ENCODE assay signal across 8 cellular contexts in the genomic region with DNA sequence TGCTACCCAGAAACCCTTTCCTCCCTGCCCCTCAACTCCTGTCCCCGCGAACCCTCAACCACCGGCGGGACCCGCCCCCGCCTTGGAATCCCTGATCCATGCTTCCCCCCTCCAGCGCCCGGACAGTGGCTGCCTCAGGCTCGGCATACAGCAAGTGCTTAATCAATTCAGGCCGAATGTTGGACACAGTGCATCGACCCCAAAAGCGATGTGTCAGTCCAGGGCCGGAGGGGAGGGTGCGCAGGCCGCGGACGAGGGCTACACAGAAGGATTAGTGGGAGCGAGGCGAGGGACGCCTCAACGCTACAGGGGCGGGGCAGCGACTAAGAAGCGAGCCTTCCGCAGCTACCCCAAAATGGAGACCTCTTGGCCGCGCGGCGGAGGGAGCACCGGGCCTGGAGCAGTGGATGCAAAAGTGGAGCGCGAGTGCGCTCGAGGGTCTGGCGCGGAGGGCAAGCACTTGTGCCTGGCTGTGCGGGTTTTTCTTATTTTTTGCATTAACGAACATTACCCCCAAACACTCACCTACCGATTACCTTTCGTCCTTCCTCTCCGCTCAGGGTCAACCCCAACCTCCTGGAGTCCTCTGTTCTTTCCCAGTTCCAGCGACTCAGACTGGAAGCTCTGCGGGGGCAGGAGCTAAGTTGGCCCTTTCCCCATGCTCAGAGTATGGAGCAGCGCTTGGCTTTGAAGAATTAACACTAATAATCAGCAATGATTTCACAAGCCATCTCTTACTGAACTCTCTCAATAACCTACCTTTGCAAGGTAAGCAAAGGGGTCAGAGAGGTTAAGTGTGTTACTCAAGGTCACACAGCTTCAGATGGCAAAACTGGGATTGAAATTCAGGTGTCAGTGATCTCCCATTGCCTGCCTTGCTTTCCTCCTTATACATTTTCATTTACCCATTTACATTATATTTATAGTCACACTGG. TPM values are rescaled to one million over a fixed set of nuclear protein-coding genes. Genes with fewer than 3 reads are reported as not detected.
DNase-seq lines count a peak whose midpoint lies in the region; ATAC-seq and TF ChIP-seq lines count a peak whose summit lies in the region.

No MANE protein-coding gene starts in this region.

- H3K4me3 ChIP-seq in gastroesophageal sphincter (peak overlapping the region; percentile 67 to 97), urinary bladder (ENCODE audit: low read depth, low read length) (peak overlapping the region; percentile 64)

- H3K4me1 Mint-ChIP-seq in activated naive CD4-positive, alpha-beta T cell treated with anti-CD3 and anti-CD28 coated beads, Interleukin-2, amount 10 ng/mL, durations not matched to agents 7 days and 5 days, result peaks cover 51% of the 10 kb centered on the region

- CTCF ChIA-PET in activated naive CD4-positive, alpha-beta T cell treated with anti-CD3 and anti-CD28 coated beads, Interleukin-2, amount 10 ng/mL, durations not matched to agents 7 days and 5 days (lab: Charles Lee), result interaction anchor here (11.0 kb wide), 1 partner anchor 27 kb away, joined by 106 read pairs; a partner anchor contains a TSS

- H3K9me3 ChIP-seq in gastroesophageal sphincter, result no peaks in the 10 kb centered on the region

- TF ChIP-seq POLR2A in gastroesophageal sphincter (IDR thresholded peaks at IDR 0.05), result no peak

- peaks cover 79% of the 10 kb centered on the region for H3K27me3 Mint-ChIP-seq in activated naive CD4-positive, alpha-beta T cell treated with anti-CD3 and anti-CD28 coated beads, Interleukin-2, amount 10 ng/mL, durations not matched to agents 7 days and 5 days

- peak; percentile 61 for DNase-seq in NCI-H2196 (lab: John Stamatoyannopoulos, UW; ENCODE audit: unreplicated experiment)
- no peak for DNase-seq in NCI-H2196 treated with DMSO at 0.1 percent for 48 hours (lab: John Stamatoyannopoulos, UW; ENCODE audit: unreplicated experiment)
- DNase-seq in NOMO-1 treated with dmso at 0.1 percent for 144 hours (lab: John Stamatoyannopoulos, UW; ENCODE audit: unreplicated experiment), result peak; percentile 61
- DNase-seq in activated naive CD4-positive, alpha-beta T cell treated with anti-CD3 and anti-CD28 coated beads, Interleukin-2, amount 10 ng/mL, durations not matched to agents 7 days and 5 days, result no peak
- peak in 29 of 56 donors; percentile 50 to 87 (median 79) for DNase-seq in nucleus accumbens (lab: John Stamatoyannopoulos, UW)

- TF ChIP-seq EP300 in gastroesophageal sphincter (IDR thresholded peaks at IDR 0.05), result no peak

- H3K27ac ChIP-seq in gastroesophageal sphincter, result peak overlapping the region; percentile 36 to 90 (median 86)
- H3K27ac ChIP-seq in urinary bladder (ENCODE audit: low read depth), result peak overlapping the region; percentile 39

- peak overlapping the region; percentile 94 for H3K27ac Mint-ChIP-seq in activated naive CD4-positive, alpha-beta T cell treated with anti-CD3 and anti-CD28 coated beads, Interleukin-2, amount 10 ng/mL, durations not matched to agents 7 days and 5 days

- no peak for TF ChIP-seq CTCF in gastroesophageal sphincter (IDR thresholded peaks at IDR 0.05)

- H3K27me3 ChIP-seq in gastroesophageal sphincter, result no peaks in the 10 kb centered on the region

- no peaks in the 10 kb centered on the region for H3K36me3 ChIP-seq in gastroesophageal sphincter
- H3K36me3 ChIP-seq in urinary bladder (ENCODE audit: insufficient read depth), result no peaks in the 10 kb centered on the region

- peaks cover 7% of the 10 kb centered on the region for H3K36me3 Mint-ChIP-seq in activated naive CD4-positive, alpha-beta T cell treated with anti-CD3 and anti-CD28 coated beads, Interleukin-2, amount 10 ng/mL, durations not matched to agents 7 days and 5 days

- H3K4me1 ChIP-seq in gastroesophageal sphincter, result peaks cover 0 to 23% (median 10%) of the 10 kb centered on the region in 3 donors
- H3K4me1 ChIP-seq in urinary bladder (ENCODE audit: insufficient read depth), result no peaks in the 10 kb centered on the region

- H3K4me3 Mint-ChIP-seq in activated naive CD4-positive, alpha-beta T cell treated with anti-CD3 and anti-CD28 coated beads, Interleukin-2, amount 10 ng/mL, durations not matched to agents 7 days and 5 days, result peak overlapping the region; percentile 89

- ATAC-seq in HG03196 (IDR thresholded peaks at IDR 0.05; ENCODE audit: unreplicated experiment), result peak; percentile 11
- ATAC-seq in gastroesophageal sphincter, result peak; percentile 29

- H3K9me3 Mint-ChIP-seq in activated naive CD4-positive, alpha-beta T cell treated with anti-CD3 and anti-CD28 coated beads, Interleukin-2, amount 10 ng/mL, durations not matched to agents 7 days and 5 days, result no peaks in the 10 kb centered on the region

- 17 to 19% methylated on average over 9 to 13 of the region's 44 CpGs for WGBS in gastroesophageal sphincter (ENCODE audit: low coverage in 1 of 2), 2 donors
- WGBS in urinary bladder, result 3% methylated on average over 44 of the region's 44 CpGs

RNA-seq across cellular contexts. Expression of a gene that starts 30.1 kb away (rescaled TPM):
- total RNA-seq in gastroesophageal sphincter (10 to 100 TPM in 1 of 4 donors, 1 to 10 TPM in 3; 2.5 to 17.1 (median 5.4) TPM), urinary bladder (6.3 TPM)
- 18.9 TPM for polyA plus RNA-seq in urinary bladder

Comparison
In these comparisons a context has a peak if more than half of its experiments do, and no peak if none do; other contexts are left out.
1. DNase-seq: peak in NCI-H2196 (single experiment), NOMO-1 treated with dmso at 0.1 percent for 144 hours (single experiment) and nucleus accumbens (29 of 56); none in NCI-H2196 treated with DMSO at 0.1 percent for 48 hours (single experiment) and activated naive CD4-positive, alpha-beta T cell treated with anti-CD3 and anti-CD28 coated beads, Interleukin-2, amount 10 ng/mL, durations not matched to agents 7 days and 5 days (single experiment).